ENCODE assay signal across 8 cellular contexts in the genomic region with DNA sequence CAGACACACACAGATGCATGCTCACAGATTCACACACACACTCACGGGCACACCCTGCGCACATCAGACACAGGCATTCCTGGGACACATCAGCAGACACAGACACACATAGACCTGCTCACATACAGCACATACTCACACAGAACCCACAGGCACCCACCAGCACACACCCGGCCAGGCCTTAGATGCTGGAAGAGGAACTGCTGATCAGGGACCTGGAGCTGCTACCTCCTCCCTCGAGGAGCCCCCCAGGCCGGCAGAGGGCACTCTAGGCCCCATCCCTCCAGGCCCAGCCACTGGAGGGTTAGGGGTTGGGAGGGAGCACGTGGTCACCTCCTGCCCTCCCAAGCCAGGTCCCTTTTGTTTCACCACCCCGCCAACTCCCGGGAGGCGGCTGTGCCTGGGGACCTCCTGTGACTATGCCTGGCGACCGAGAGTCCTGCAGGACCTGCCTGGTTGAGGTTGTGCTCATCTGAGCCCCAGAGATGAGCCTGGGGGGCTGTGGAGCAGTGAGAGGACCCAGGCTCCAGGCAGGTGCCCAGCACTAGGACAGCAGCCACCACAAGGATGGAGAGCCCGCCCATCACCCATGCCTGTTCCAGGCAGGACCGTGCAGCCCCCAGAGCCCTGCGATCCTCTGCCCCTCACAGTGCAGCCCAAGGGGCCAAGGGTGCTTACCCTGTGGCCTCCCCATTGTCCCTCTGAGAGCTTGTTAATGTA. TPM values are rescaled to one million over a fixed set of nuclear protein-coding genes. Genes with fewer than 3 reads are reported as not detected.
DNase-seq lines count a peak whose midpoint lies in the region; ATAC-seq, FAIRE-seq and TF ChIP-seq lines count a peak whose summit lies in the region.

No MANE protein-coding gene starts in this region.

- peaks cover 9% of the 10 kb centered on the region for H3K27me3 Mint-ChIP-seq in activated T-cell treated with anti-CD3 and anti-CD28 coated beads, Interleukin-2, amount 50 U/mL, for 4 hours (ENCODE audit: low read depth)

- TF ChIP-seq CTCF in foreskin fibroblast (IDR thresholded peaks at IDR 0.05; ENCODE audit: low read depth, low read length) = peak; percentile 55
- TF ChIP-seq CTCF in pancreas (IDR thresholded peaks at IDR 0.05) = peak in 3 of 4 donors; percentile 22 to 30 (median 29)
- peak; percentile 25 to 54 (median 48) for TF ChIP-seq CTCF in uterus (IDR thresholded peaks at IDR 0.05)

- no peaks in the 10 kb centered on the region for H3K27me3 ChIP-seq in pancreas
- H3K27me3 ChIP-seq in uterus = no peaks in the 10 kb centered on the region

- ATAC-seq in HG03135 (IDR thresholded peaks at IDR 0.05; ENCODE audit: unreplicated experiment) (peak; percentile 73), pancreas (peak; percentile 61 to 87 (median 76))
- peak; percentile 92 to 96 for ATAC-seq in activated T-cell treated with anti-CD3 and anti-CD28 coated beads, Interleukin-2, amount 50 U/mL, for 4 hours

- H3K4me3 Mint-ChIP-seq in activated T-cell treated with anti-CD3 and anti-CD28 coated beads, Interleukin-2, amount 50 U/mL, for 4 hours = no peak overlapping the region

- H3K36me3 ChIP-seq in pancreas (no peaks in the 10 kb centered on the region), uterus (no peaks in the 10 kb centered on the region)

- no peak for FAIRE-seq in pancreas (lab: Jason Lieb, UNC)

- H3K4me1 ChIP-seq in pancreas = no peaks in the 10 kb centered on the region
- no peaks in the 10 kb centered on the region for H3K4me1 ChIP-seq in uterus

- no peaks in the 10 kb centered on the region for H3K9me3 Mint-ChIP-seq in activated T-cell treated with anti-CD3 and anti-CD28 coated beads, Interleukin-2, amount 50 U/mL, for 4 hours

- intact Hi-C loops in pancreas (cut with DNase I) (no loop called here), uterus (cut with DNase I; ENCODE audit: low total_unique reads) (no loop called here)

- WGBS in pancreas, 2 donors = 50 to 52% methylated on average over 14 of the region's 14 CpGs

- no peaks in the 10 kb centered on the region for H3K9me3 ChIP-seq in pancreas
- H3K9me3 ChIP-seq in uterus = no peaks in the 10 kb centered on the region

- no peaks in the 10 kb centered on the region for H3K36me3 Mint-ChIP-seq in activated T-cell treated with anti-CD3 and anti-CD28 coated beads, Interleukin-2, amount 50 U/mL, for 4 hours (ENCODE audit: insufficient read depth)

- H3K27ac ChIP-seq in pancreas = no peak overlapping the region
- H3K27ac ChIP-seq in uterus = no peak overlapping the region

- no peak for TF ChIP-seq POLR2A in uterus (IDR thresholded peaks at IDR 0.05)

- no peak overlapping the region for H3K4me3 ChIP-seq in foreskin fibroblast (ENCODE audit: low read depth in 1 of 2, low read length in 2 of 2)
- no peak overlapping the region for H3K4me3 ChIP-seq in pancreas
- no peak overlapping the region for H3K4me3 ChIP-seq in uterus

- H3K4me1 Mint-ChIP-seq in activated T-cell treated with anti-CD3 and anti-CD28 coated beads, Interleukin-2, amount 50 U/mL, for 4 hours (ENCODE audit: low read depth) = peaks cover 5% of the 10 kb centered on the region

- DNase-seq in NCI-H748 (lab: John Stamatoyannopoulos, UW; ENCODE audit: unreplicated experiment) (peak; percentile 57), NCI-H748 treated with DMSO at 0.1 percent for 48 hours (lab: John Stamatoyannopoulos, UW) (no peak), OCI-M1 (lab: John Stamatoyannopoulos, UW) (peak; percentile 94), foreskin fibroblast (peak in 1 of 2 donors; percentile 73), pancreas (peak in 5 of 6 donors; percentile 60 to 84 (median 71)), uterus (peak in 1 of 2 donors; percentile 58)
- peak; percentile 69 for DNase-seq in activated T-cell treated with anti-CD3 and anti-CD28 coated beads, Interleukin-2, amount 50 U/mL, for 4 hours

RNA-seq across cellular contexts. Expression of gene PTMA, which starts 21.0 kb away (rescaled TPM):
- total RNA-seq in activated T-cell treated with anti-CD3 and anti-CD28 coated beads, Interleukin-2, amount 50 U/mL, for 4 hours = 1,000 to 10,000 TPM; 2,248 to 2,672 (median 2,390) TPM
- total RNA-seq in pancreas (100 to 1,000 TPM; 319 to 600 (median 503) TPM), uterus (100 to 1,000 TPM; 693 to 966 (median 818) TPM)
- polyA plus RNA-seq in pancreas = 100 to 1,000 TPM; 627 to 751 TPM
